Comparison of ENCODE assay signal across 27 cellular contexts in the genomic region with DNA sequence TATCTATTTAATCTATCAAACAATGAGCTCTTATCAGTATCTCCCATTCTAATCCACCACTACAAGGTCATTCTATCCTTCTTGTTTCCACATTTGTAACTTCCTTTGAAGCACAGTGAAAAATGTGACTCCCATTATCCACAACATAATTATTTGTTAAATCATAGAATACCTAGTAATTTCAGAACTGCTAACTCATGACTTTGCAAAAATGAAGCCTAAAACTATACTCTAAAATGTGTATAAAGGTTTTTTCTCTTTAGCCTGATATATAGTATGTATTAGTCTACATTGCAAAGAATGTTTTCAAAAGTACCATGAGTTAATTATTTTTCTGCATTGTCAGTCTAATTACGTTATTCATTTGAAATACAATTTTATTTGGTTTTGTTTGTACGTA.
"Had no signal": no experiment of that assay in that cellular context is flagged by ENCODE, and none has a peak within 500 bp of the region (broad histone marks: within the 10 kb centered on the region; RNA-seq: fewer than 3 reads in every experiment).

No MANE protein-coding gene starts in this region.

- H3K4me1 ChIP-seq: esophagus muscularis mucosa, gastrocnemius medialis, heart left ventricle had no signal

- DNase-seq: activated CD4-positive, alpha-beta T cell treated with anti-CD3 and anti-CD28 coated beads for 48 hours; activated CD4-positive, alpha-beta T cell treated with anti-CD3 and anti-CD28 coated beads, Interleukin-2, amount 50 U/mL, for 1 hour; activated CD4-positive, alpha-beta T cell treated with anti-CD3 and anti-CD28 coated beads, Interleukin-2, amount 50 U/mL, for 48 hours; activated CD8-positive, alpha-beta memory T cell treated with anti-CD3 and anti-CD28 coated beads for 24 hours; activated gamma-delta T cell; activated naive CD4-positive, alpha-beta T cell; activated naive CD4-positive, alpha-beta T cell treated with anti-CD3 and anti-CD28 coated beads, Interleukin-2, amount 10 ng/mL, durations not matched to agents 7 days and 5 days; activated T-cell treated with anti-CD3 and anti-CD28 coated beads, Interleukin-2, amount 50 U/mL, for 48 hours; amniotic stem cell; anterior cingulate cortex; dorsolateral prefrontal cortex; effector memory CD4-positive, alpha-beta T cell; endodermal cell; gastrocnemius medialis; glutamatergic neuron; heart left ventricle had no signal

- H3K4me3 ChIP-seq: coronary artery, dorsolateral prefrontal cortex, esophagus muscularis mucosa, gastrocnemius medialis, heart left ventricle had no signal

- H3K27ac Mint-ChIP-seq: activated CD8-positive, alpha-beta T cell treated with anti-CD3 and anti-CD28 coated beads for 36 hours; activated naive CD4-positive, alpha-beta T cell treated with anti-CD3 and anti-CD28 coated beads, Interleukin-2, amount 10 ng/mL, durations not matched to agents 7 days and 5 days; dendritic cell treated with granulocyte-macrophage colony-stimulating factor and Interleukin-4, amounts not matched to agents 40 ng/mL and 50 ng/mL, for 4 days; endodermal cell; WTC11 had no signal

- H3K9me3 ChIP-seq: esophagus muscularis mucosa, gastrocnemius medialis, heart left ventricle had no signal

- H3K27me3 ChIP-seq: brain microvascular endothelial cell, dorsolateral prefrontal cortex, esophagus muscularis mucosa, foreskin keratinocyte, gastrocnemius medialis, heart left ventricle had no signal

- H3K36me3 Mint-ChIP-seq: activated naive CD4-positive, alpha-beta T cell treated with anti-CD3 and anti-CD28 coated beads, Interleukin-2, amount 10 ng/mL, durations not matched to agents 7 days and 5 days; activated naive CD4-positive, alpha-beta T cell treated with anti-CD3 and anti-CD28 coated beads, Interleukin-2, amount 50 U/mL, for 72 hours had no signal

- ATAC-seq: activated naive CD4-positive, alpha-beta T cell treated with anti-CD3 and anti-CD28 coated beads, Interleukin-2, amount 50 U/mL, for 72 hours; foreskin keratinocyte; gastrocnemius medialis; heart left ventricle; WTC11 had no signal

- H3K27ac ChIP-seq: brain microvascular endothelial cell, coronary artery, dorsolateral prefrontal cortex, esophagus muscularis mucosa, foreskin keratinocyte, gastrocnemius medialis, heart left ventricle had no signal

- H3K4me3 Mint-ChIP-seq: activated CD8-positive, alpha-beta T cell treated with anti-CD3 and anti-CD28 coated beads for 36 hours; activated naive CD4-positive, alpha-beta T cell treated with anti-CD3 and anti-CD28 coated beads, Interleukin-2, amount 10 ng/mL, durations not matched to agents 7 days and 5 days; central memory CD8-positive, alpha-beta T cell; dendritic cell treated with granulocyte-macrophage colony-stimulating factor and Interleukin-4, amounts not matched to agents 40 ng/mL and 50 ng/mL, for 4 days; endodermal cell; WTC11 had no signal

- H3K36me3 ChIP-seq: brain microvascular endothelial cell, esophagus muscularis mucosa, gastrocnemius medialis, heart left ventricle had no signal

- H3K9me3 Mint-ChIP-seq: activated CD8-positive, alpha-beta T cell treated with anti-CD3 and anti-CD28 coated beads for 36 hours; activated naive CD4-positive, alpha-beta T cell treated with anti-CD3 and anti-CD28 coated beads, Interleukin-2, amount 10 ng/mL, durations not matched to agents 7 days and 5 days; activated naive CD4-positive, alpha-beta T cell treated with anti-CD3 and anti-CD28 coated beads, Interleukin-2, amount 50 U/mL, for 72 hours; central memory CD8-positive, alpha-beta T cell had no signal

- H3K4me1 Mint-ChIP-seq: central memory CD8-positive, alpha-beta T cell; WTC11 had no signal

- FAIRE-seq: astrocyte, bronchial epithelial cell had no signal

- H3K27me3 Mint-ChIP-seq: activated CD8-positive, alpha-beta T cell treated with anti-CD3 and anti-CD28 coated beads for 36 hours; activated naive CD4-positive, alpha-beta T cell treated with anti-CD3 and anti-CD28 coated beads, Interleukin-2, amount 10 ng/mL, durations not matched to agents 7 days and 5 days; central memory CD8-positive, alpha-beta T cell; dendritic cell treated with granulocyte-macrophage colony-stimulating factor and Interleukin-4, amounts not matched to agents 40 ng/mL and 50 ng/mL, for 4 days had no signal
